ENCODE assay signal across 20 cellular contexts in the genomic region with DNA sequence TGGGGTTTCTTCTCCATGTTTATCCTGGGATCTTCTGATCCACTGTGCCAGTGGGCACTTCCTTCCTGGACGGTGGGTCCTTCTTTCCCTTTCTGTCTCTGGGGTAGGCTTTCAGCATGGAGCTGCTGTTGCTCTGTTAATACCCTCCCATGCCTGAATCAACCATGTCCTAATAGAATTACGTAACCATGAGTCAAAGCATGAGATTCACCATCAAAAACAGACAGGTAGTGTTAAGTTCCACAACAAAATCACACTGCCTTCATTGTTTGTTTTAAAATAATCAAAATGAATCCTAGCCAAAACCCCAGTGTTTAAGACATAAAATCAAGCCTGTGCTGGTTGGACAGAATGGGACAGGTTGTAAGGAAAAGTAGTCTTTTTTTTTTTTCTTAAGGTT. TPM values are rescaled to one million over a fixed set of nuclear protein-coding genes. Genes with fewer than 3 reads are reported as not detected.
"Had no signal": no experiment of that assay in that cellular context is flagged by ENCODE, and none has a peak within 500 bp of the region (broad histone marks: within the 10 kb centered on the region; RNA-seq: fewer than 3 reads in every experiment).

No MANE protein-coding gene starts in this region.

- DNase-seq: activated CD4-positive, alpha-beta T cell treated with anti-CD3 and anti-CD28 coated beads, Interleukin-2, amount 10 ng/mL, durations not matched to agents 7 days and 5 days; activated CD4-positive, CD25-positive, alpha-beta regulatory T cell treated with anti-CD3 and anti-CD28 coated beads, Interleukin-2, amount 50 U/mL, for 72 hours; activated CD8-positive, alpha-beta T cell treated with anti-CD3 and anti-CD28 coated beads, Interleukin-2, amount 10 ng/mL, durations not matched to agents 7 days and 5 days; activated gamma-delta T cell treated with Interleukin-2 at 50 U/mL for 16 hours; aorta; central memory CD4-positive, alpha-beta T cell; dermis blood vessel endothelial cell; effector CD8-positive, alpha-beta T cell; gastrocnemius medialis; islet precursor cell; left colon; mesenchymal stem cell; nucleus accumbens; stimulated activated CD4-positive, alpha-beta T cell treated with anti-CD3 and anti-CD28 coated beads, Interleukin-15, amount 100 ng/mL, for 24 hours; trophoblast cell; WERI-Rb-1 had no signal

- H2AFZ ChIP-seq: parathyroid adenoma had no signal

- ATAC-seq: activated CD8-positive, alpha-beta T cell treated with anti-CD3 and anti-CD28 coated beads, Interleukin-2, amount 10 ng/mL, durations not matched to agents 7 days and 5 days; gastrocnemius medialis; left colon; sciatic nerve had no signal

- H3K4me2 ChIP-seq: smooth muscle cell had no signal

- H3K9me3 ChIP-seq: gastrocnemius medialis, vagina had no signal

- H3K79me2 ChIP-seq: parathyroid adenoma had no signal

- H3K4me3 ChIP-seq: gastrocnemius medialis, smooth muscle cell, vagina had no signal

- H3K36me3 ChIP-seq: gastrocnemius medialis, vagina, WERI-Rb-1 had no signal

- H3K9ac ChIP-seq: parathyroid adenoma had no signal

- H3K27ac ChIP-seq: gastrocnemius medialis, parathyroid adenoma, vagina, WERI-Rb-1 had no signal

- H3K4me1 ChIP-seq: gastrocnemius medialis, parathyroid adenoma, vagina had no signal

- H3K27me3 ChIP-seq: vagina had no signal

RNA-seq across cellular contexts. Expression of gene GNAL, which starts 37.5 kb away (rescaled TPM):
- total RNA-seq: activated CD8-positive, alpha-beta T cell treated with anti-CD3 and anti-CD28 coated beads, Interleukin-2, amount 10 ng/mL, durations not matched to agents 7 days and 5 days had no signal
